In genomic region chr6:32973144-32973854, GRCh38 we compare ENCODE assay signal across 8 cellular contexts. TPM values are rescaled to one million over a fixed set of nuclear protein-coding genes. Genes with fewer than 3 reads are reported as not detected.
DNase-seq lines count a peak whose midpoint lies in the region; ATAC-seq and TF ChIP-seq lines count a peak whose summit lies in the region.

No MANE protein-coding gene starts in this region.

- no peak overlapping the region for H2BK12ac ChIP-seq in neuronal stem cell (ENCODE audit: low read length)

- POLR2A ChIA-PET in activated CD4-positive, alpha-beta memory T cell treated with anti-CD3 and anti-CD28 coated beads, Interleukin-2, amount 10 ng/mL, durations not matched to agents 7 days and 5 days (lab: Charles Lee): interaction anchor here (0.7 to 17.7 kb wide), 32 partner anchors 10 to 1399 kb away, joined by 3 to 656 read pairs (median 6); partner anchors contain the start of genes ATF6B, HLA-DMA, HLA-DMB and HLA-DPA1

- no peak overlapping the region for H2BK15ac ChIP-seq in neuronal stem cell (ENCODE audit: low read length)

- H3K4me2 ChIP-seq in neuronal stem cell (ENCODE audit: insufficient read depth, low read length, poor library complexity, severe bottlenecking): peak overlapping the region; percentile 71

- H2BK5ac ChIP-seq in neuronal stem cell (ENCODE audit: low read length): no peak overlapping the region

- WGBS in neuronal stem cell (ENCODE audit: extremely low coverage in 2 of 2, insufficient read length in 2 of 2, insufficient replicate concordance in 1 of 2), 2 donors: no CpG with 5 or more reads among the region's 22 CpGs
- WGBS in aorta, 2 donors: 0% methylated on average over 22 of the region's 22 CpGs

- H3K27me3 Mint-ChIP-seq in activated CD4-positive, alpha-beta memory T cell treated with anti-CD3 and anti-CD28 coated beads, Interleukin-2, amount 10 ng/mL, durations not matched to agents 7 days and 5 days: no peaks in the 10 kb centered on the region

- no peak overlapping the region for H3K4ac ChIP-seq in neuronal stem cell (ENCODE audit: low read length)

- ATAC-seq in aorta (ENCODE audit: low FRiP score): no peak
- ATAC-seq in HG03354 (IDR thresholded peaks at IDR 0.05; ENCODE audit: poor library complexity, severe bottlenecking, unreplicated experiment): no peak
- no peak for ATAC-seq in GM19455 (IDR thresholded peaks at IDR 0.05; ENCODE audit: unreplicated experiment)

- H3K4me1 Mint-ChIP-seq in activated CD4-positive, alpha-beta memory T cell treated with anti-CD3 and anti-CD28 coated beads, Interleukin-2, amount 10 ng/mL, durations not matched to agents 7 days and 5 days: peaks cover 37% of the 10 kb centered on the region

- H4K8ac ChIP-seq in neuronal stem cell (ENCODE audit: low read depth, low read length): no peak overlapping the region

- TF ChIP-seq CTCF in LNCaP clone FGC (IDR thresholded peaks at IDR 0.05; ENCODE audit: control insufficient read depth, extremely low read depth, insufficient read depth): no peak

- peak overlapping the region; percentile 83 for H3K23ac ChIP-seq in neuronal stem cell (ENCODE audit: low read depth, low read length, poor library complexity)

- H3K27ac ChIP-seq in epithelial cell of prostate (peak overlapping the region; percentile 100), neuronal stem cell (replicated peaks; ENCODE audit: low read length) (peak overlapping the region; percentile 77), aorta (ENCODE audit: low read depth in 1 of 2, low read length in 2 of 2) (no peak overlapping the region)

- H3K36me3 Mint-ChIP-seq in activated CD4-positive, alpha-beta memory T cell treated with anti-CD3 and anti-CD28 coated beads, Interleukin-2, amount 10 ng/mL, durations not matched to agents 7 days and 5 days (ENCODE audit: low read depth): peaks cover 85% of the 10 kb centered on the region

- intact Hi-C loops in aorta (cut with DNase I): loop anchor here (2.0 to 10.0 kb wide), 4 partner anchors 131 to 778 kb away; partner anchors contain the start of genes GPSM3 (in 1 of the 2), PBX2 (in 1 of the 2), PSMB8 (in 1 of the 2) and ZBTB22 (in 1 of the 2)

- peak overlapping the region; percentile 83 for H3K18ac ChIP-seq in neuronal stem cell (ENCODE audit: low read length)

- peak overlapping the region; percentile 97 for H3K9ac ChIP-seq in neuronal stem cell (ENCODE audit: low read depth, low read length, poor library complexity)

- peaks cover 2 to 7% of the 10 kb centered on the region in 2 donors for H3K4me1 ChIP-seq in neuronal stem cell (ENCODE audit: control insufficient read depth in 2 of 2, insufficient read depth in 1 of 2, low read depth in 1 of 2, low read length in 2 of 2)
- H3K4me1 ChIP-seq in aorta (ENCODE audit: control insufficient read depth in 1 of 2, insufficient read depth in 2 of 2, low read length in 2 of 2): no peaks in the 10 kb centered on the region

- H3K9me3 ChIP-seq in neuronal stem cell (replicated peaks in 1 of 2; ENCODE audit: control insufficient read depth in 2 of 2, insufficient read depth in 1 of 2, low read depth in 1 of 2, low read length in 2 of 2) (no peaks in the 10 kb centered on the region), aorta (ENCODE audit: control insufficient read depth, low read length) (no peaks in the 10 kb centered on the region)

- H3K27me3 ChIP-seq in neuronal stem cell (ENCODE audit: control insufficient read depth in 3 of 3, insufficient read depth in 3 of 3, low read depth in 1 of 3, low read length in 3 of 3): no peaks in the 10 kb centered on the region
- peaks cover 0 to 2% of the 10 kb centered on the region in 2 donors for H3K27me3 ChIP-seq in aorta (ENCODE audit: control insufficient read depth in 1 of 2, insufficient read depth in 2 of 2, low read length in 1 of 2)

- H2BK120ac ChIP-seq in neuronal stem cell (ENCODE audit: low read depth, low read length): no peak overlapping the region

- H4K91ac ChIP-seq in neuronal stem cell (ENCODE audit: low read depth, low read length, poor library complexity): no peak overlapping the region

- H3K4me3 Mint-ChIP-seq in activated CD4-positive, alpha-beta memory T cell treated with anti-CD3 and anti-CD28 coated beads, Interleukin-2, amount 10 ng/mL, durations not matched to agents 7 days and 5 days: peak overlapping the region; percentile 97

- H2AFZ ChIP-seq in neuronal stem cell (ENCODE audit: low read length): no peak overlapping the region

- peaks cover 4% of the 10 kb centered on the region for H3K79me1 ChIP-seq in neuronal stem cell (ENCODE audit: low read depth, low read length)

- H3K4me3 ChIP-seq in LNCaP clone FGC (ENCODE audit: low read depth, low read length) (peak overlapping the region; percentile 96), neuronal stem cell (ENCODE audit: low read length in 2 of 2) (peak overlapping the region; percentile 81 to 97), aorta (ENCODE audit: low read length in 2 of 2) (peak overlapping the region; percentile 83 to 91)

- H3K14ac ChIP-seq in neuronal stem cell (ENCODE audit: low read length): peak overlapping the region; percentile 60

- peaks cover 46 to 67% of the 10 kb centered on the region in 2 donors for H3K36me3 ChIP-seq in neuronal stem cell (replicated peaks in 1 of 2; ENCODE audit: control insufficient read depth in 2 of 2, insufficient read depth in 2 of 2, low read length in 2 of 2)
- peaks cover 5 to 22% of the 10 kb centered on the region in 2 donors for H3K36me3 ChIP-seq in aorta (ENCODE audit: control insufficient read depth in 1 of 2, insufficient read depth in 2 of 2, low read length in 1 of 2)

- no peak overlapping the region for H2AK5ac ChIP-seq in neuronal stem cell (ENCODE audit: low read depth, low read length)

- H3K9me3 Mint-ChIP-seq in activated CD4-positive, alpha-beta memory T cell treated with anti-CD3 and anti-CD28 coated beads, Interleukin-2, amount 10 ng/mL, durations not matched to agents 7 days and 5 days: no peaks in the 10 kb centered on the region

- peak; percentile 62 for DNase-seq in COR-L47 (lab: John Stamatoyannopoulos, UW)
- no peak for DNase-seq in LNCaP clone FGC (ENCODE audit: low read depth)
- no peak for DNase-seq in activated CD4-positive, alpha-beta memory T cell treated with anti-CD3 and anti-CD28 coated beads, Interleukin-2, amount 10 ng/mL, durations not matched to agents 7 days and 5 days
- no peak for DNase-seq in epithelial cell of prostate (ENCODE audit: low read depth, low spot score)
- DNase-seq in neuronal stem cell (ENCODE audit: low spot score): peak; percentile 63
- peak in 1 of 2 donors; percentile 79 for DNase-seq in aorta

- peak overlapping the region; percentile 98 for H3K27ac Mint-ChIP-seq in activated CD4-positive, alpha-beta memory T cell treated with anti-CD3 and anti-CD28 coated beads, Interleukin-2, amount 10 ng/mL, durations not matched to agents 7 days and 5 days

- CTCF ChIA-PET in activated CD4-positive, alpha-beta memory T cell treated with anti-CD3 and anti-CD28 coated beads, Interleukin-2, amount 10 ng/mL, durations not matched to agents 7 days and 5 days (lab: Charles Lee): interaction anchor here (1.2 to 13.5 kb wide), 9 partner anchors 10 to 134 kb away, joined by 3 to 259 read pairs (median 17); partner anchors contain the start of genes HLA-DMA, HLA-DMB and TAP2

RNA-seq across cellular contexts. Expression of gene BRD2, which starts 4.9 kb away (rescaled TPM):
- 100 to 1,000 TPM; 290 to 297 TPM for total RNA-seq in activated CD4-positive, alpha-beta memory T cell treated with anti-CD3 and anti-CD28 coated beads, Interleukin-2, amount 10 ng/mL, durations not matched to agents 7 days and 5 days
- polyA plus RNA-seq in neuronal stem cell (2013, experiment 1 of 2): 180 TPM
- 181 TPM for polyA plus RNA-seq in neuronal stem cell (2013, experiment 2 of 2)
- total RNA-seq in aorta: 100 to 1,000 TPM; 166 to 181 TPM
- 100 to 1,000 TPM in 1 of 2 donors, 10 to 100 TPM in 1; 71.0 to 145 TPM for polyA plus RNA-seq in aorta

RNA-seq across cellular contexts. Expression of gene HLA-DMA, which starts 20.4 kb away (rescaled TPM):
- 10 to 100 TPM; 54.0 to 54.3 TPM for total RNA-seq in activated CD4-positive, alpha-beta memory T cell treated with anti-CD3 and anti-CD28 coated beads, Interleukin-2, amount 10 ng/mL, durations not matched to agents 7 days and 5 days
- 18.7 TPM for polyA plus RNA-seq in neuronal stem cell (2013, experiment 1 of 2)
- polyA plus RNA-seq in neuronal stem cell (2013, experiment 2 of 2): 18.3 TPM
- 100 to 1,000 TPM in 1 of 2 donors, 10 to 100 TPM in 1; 36.9 to 109 TPM for total RNA-seq in aorta
- polyA plus RNA-seq in aorta: 10 to 100 TPM in 1 of 2 donors, 1 to 10 TPM in 1; 9.8 to 33.3 TPM

RNA-seq across cellular contexts. Expression of gene HLA-DMB, which starts 32.5 kb away (rescaled TPM):
- 10 to 100 TPM; 19.1 to 20.0 TPM for total RNA-seq in activated CD4-positive, alpha-beta memory T cell treated with anti-CD3 and anti-CD28 coated beads, Interleukin-2, amount 10 ng/mL, durations not matched to agents 7 days and 5 days
- polyA plus RNA-seq in neuronal stem cell (2013, experiment 1 of 2): 4.8 TPM
- polyA plus RNA-seq in neuronal stem cell (2013, experiment 2 of 2): 5.1 TPM
- total RNA-seq in aorta: 10 to 100 TPM; 20.1 to 73.1 TPM
- 10 to 100 TPM in 1 of 2 donors, 1 to 10 TPM in 1; 3.6 to 35.7 TPM for polyA plus RNA-seq in aorta

RNA-seq across cellular contexts. Expression of gene HLA-DOA, which starts 36.1 kb away (rescaled TPM):
- 1 to 10 TPM; 3.4 to 4.1 TPM for total RNA-seq in activated CD4-positive, alpha-beta memory T cell treated with anti-CD3 and anti-CD28 coated beads, Interleukin-2, amount 10 ng/mL, durations not matched to agents 7 days and 5 days
- polyA plus RNA-seq in neuronal stem cell (2013, experiment 1 of 2): 12.8 TPM
- 13.6 TPM for polyA plus RNA-seq in neuronal stem cell (2013, experiment 2 of 2)
- total RNA-seq in aorta: 10 to 100 TPM; 10.4 to 16.7 TPM
- polyA plus RNA-seq in aorta: 1 to 10 TPM in 1 of 2 donors, under 1 TPM in 1; 0.28 to 2.8 TPM

Comparison
In these comparisons a context has a peak if more than half of its experiments do, and no peak if none do; other contexts are left out.
1. DNase-seq: peak in COR-L47 (single experiment) and neuronal stem cell (single experiment); none in LNCaP clone FGC (single experiment), activated CD4-positive, alpha-beta memory T cell treated with anti-CD3 and anti-CD28 coated beads, Interleukin-2, amount 10 ng/mL, durations not matched to agents 7 days and 5 days (single experiment) and epithelial cell of prostate (single experiment).
2. H3K27ac ChIP-seq: peak in epithelial cell of prostate (single experiment) and neuronal stem cell (single experiment); none in aorta (0 of 2).
3. Peak in every context shown above with its lines, with median percentiles within 50 percentile points of each other: H3K4me3 ChIP-seq.